ENCODE assay signal across 9 cellular contexts in the genomic region with DNA sequence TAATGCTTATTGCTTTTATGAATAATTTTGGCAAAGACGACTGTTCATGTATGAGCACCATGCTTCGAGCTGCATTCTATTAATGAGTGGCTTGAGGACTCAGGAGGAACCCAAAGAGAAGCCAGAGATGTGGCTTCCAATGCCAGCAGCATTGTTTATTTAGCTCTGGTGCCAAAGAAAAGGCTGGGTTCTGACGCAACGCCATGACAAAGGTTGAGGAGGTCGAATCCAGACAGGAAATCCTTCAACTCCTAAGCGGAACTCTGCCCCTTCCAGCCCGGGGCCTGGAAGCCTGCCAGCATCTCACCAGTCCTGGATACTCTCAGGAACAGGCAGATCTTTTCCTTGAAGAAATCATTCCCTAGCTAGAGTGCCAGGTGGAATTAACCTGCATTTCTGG.
A peak's percentile ranks its signal among the peaks of the same experiment; 100 is the strongest.
DNase-seq lines count a peak whose midpoint lies in the region; ATAC-seq lines count a peak whose summit lies in the region.
"Had no signal": no experiment of that assay in that cellular context is flagged by ENCODE, and none has a peak within 500 bp of the region (broad histone marks: within the 10 kb centered on the region; RNA-seq: fewer than 3 reads in every experiment).

No MANE protein-coding gene starts in this region.

- no peaks in the 10 kb centered on the region for H3K9me3 Mint-ChIP-seq in immature natural killer cell
- H3K9me3 Mint-ChIP-seq: dendritic cell treated with granulocyte-macrophage colony-stimulating factor and Interleukin-4, amounts not matched to agents 40 ng/mL and 50 ng/mL, for 4 days had no signal

- ATAC-seq in GM21367 (IDR thresholded peaks at IDR 0.05; ENCODE audit: unreplicated experiment), result no peak

- DNase-seq in ACHN (peak; percentile 51), NCI-H2196 treated with DMSO at 0.1 percent for 48 hours (lab: John Stamatoyannopoulos, UW; ENCODE audit: unreplicated experiment) (peak; percentile 60), dermis blood vessel endothelial cell (peak; percentile 97), lung microvascular endothelial cell (ENCODE audit: low read depth in 2 of 2) (peak; percentile 74 to 93), immature natural killer cell (no peak), NCI-H2171 (lab: John Stamatoyannopoulos, UW) (no peak), foreskin melanocyte (no peak)

- no peak overlapping the region for H3K4me3 Mint-ChIP-seq in immature natural killer cell
- H3K4me3 Mint-ChIP-seq: dendritic cell treated with granulocyte-macrophage colony-stimulating factor and Interleukin-4, amounts not matched to agents 40 ng/mL and 50 ng/mL, for 4 days had no signal

- in situ Hi-C loops in ACHN (cut with HindIII; ENCODE audit: low pct_ligation_motif_present, low pct_unique_long_range_greater_than_20kb, low sequenced_read_pairs), result no loop called here

- H3K4me1 Mint-ChIP-seq in immature natural killer cell, result peaks cover 41 to 47% of the 10 kb centered on the region in 2 donors

- no peak overlapping the region for H3K27ac Mint-ChIP-seq in immature natural killer cell
- H3K27ac Mint-ChIP-seq: dendritic cell treated with granulocyte-macrophage colony-stimulating factor and Interleukin-4, amounts not matched to agents 40 ng/mL and 50 ng/mL, for 4 days had no signal

- peaks cover 0 to 3% (median 2%) of the 10 kb centered on the region in 3 donors for H3K27me3 Mint-ChIP-seq in immature natural killer cell (ENCODE audit: low read depth in 3 of 3)
- H3K27me3 Mint-ChIP-seq: dendritic cell treated with granulocyte-macrophage colony-stimulating factor and Interleukin-4, amounts not matched to agents 40 ng/mL and 50 ng/mL, for 4 days had no signal

- peaks cover 0 to 5% (median 3%) of the 10 kb centered on the region in 3 donors for H3K36me3 Mint-ChIP-seq in immature natural killer cell

Comparison
In these comparisons a context has a peak if more than half of its experiments do, and no peak if none do; other contexts are left out.
1. DNase-seq: peak in ACHN (single experiment), NCI-H2196 treated with DMSO at 0.1 percent for 48 hours (single experiment), dermis blood vessel endothelial cell (single experiment) and lung microvascular endothelial cell (2 of 2); none in immature natural killer cell (0 of 3), NCI-H2171 (single experiment) and foreskin melanocyte (single experiment).